20 cellular contexts compared by ENCODE assay signal in genomic region chr12:18837025-18837424, GRCh38.
DNase-seq lines count a peak whose midpoint lies in the region; ATAC-seq, FAIRE-seq and TF ChIP-seq lines count a peak whose summit lies in the region.
"Had no signal": no experiment of that assay in that cellular context is flagged by ENCODE, and none has a peak within 500 bp of the region (broad histone marks: within the 10 kb centered on the region; RNA-seq: fewer than 3 reads in every experiment).

No MANE protein-coding gene starts in this region.

- 15% methylated on average over 4 of the region's 4 CpGs for WGBS in mesenchymal stem cell
- 82% methylated on average over 4 of the region's 4 CpGs for WGBS in right lobe of liver (ENCODE audit: insufficient coverage, low coverage, low lambda C conversion rate, missing lambda C conversion rate)

- no peak overlapping the region for H2BK5ac ChIP-seq in mesenchymal stem cell (ENCODE audit: low read depth, low read length, poor library complexity, severe bottlenecking)

- H3K9ac ChIP-seq in mesenchymal stem cell (ENCODE audit: low read length): no peak overlapping the region

- no peak overlapping the region for H3K4ac ChIP-seq in mesenchymal stem cell (ENCODE audit: low read depth in 1 of 2, low read length in 2 of 2)

- TF ChIP-seq CTCF in D721Med (IDR thresholded peaks at IDR 0.05; ENCODE audit: insufficient read depth, missing control alignments) (no peak), right lobe of liver (IDR thresholded peaks at IDR 0.05) (no peak)

- H2AK5ac ChIP-seq in mesenchymal stem cell (ENCODE audit: low read length, severe bottlenecking): no peak overlapping the region

- FAIRE-seq in D721Med (lab: Jason Lieb, UNC): peak; percentile 48
- FAIRE-seq in endometrium (lab: Jason Lieb, UNC): peak; percentile 94
- FAIRE-seq: GM12878 had no signal

- H2BK120ac ChIP-seq in mesenchymal stem cell (ENCODE audit: low read depth, low read length): no peak overlapping the region

- H3K27me3 ChIP-seq in mesenchymal stem cell (ENCODE audit: control insufficient read depth in 1 of 2, insufficient read depth in 1 of 2, low read length in 2 of 2) (no peaks in the 10 kb centered on the region), right lobe of liver (no peaks in the 10 kb centered on the region)

- intact Hi-C loops in right lobe of liver (cut with DNase I): no loop called here

- H3K23ac ChIP-seq in mesenchymal stem cell (ENCODE audit: low read length in 2 of 2): no peak overlapping the region

- H3K36me3 ChIP-seq in mesenchymal stem cell (ENCODE audit: control insufficient read depth in 1 of 2, insufficient read depth in 2 of 2, low read depth in 1 of 2, low read length in 2 of 2) (no peaks in the 10 kb centered on the region), right lobe of liver (no peaks in the 10 kb centered on the region)

- no peak overlapping the region for H3K18ac ChIP-seq in mesenchymal stem cell (ENCODE audit: low read depth in 1 of 2, low read length in 2 of 2)

- in situ Hi-C loops in ACHN (cut with HindIII; ENCODE audit: low pct_ligation_motif_present, low pct_unique_long_range_greater_than_20kb, low sequenced_read_pairs): no loop called here

- H3K4me3 ChIP-seq in mesenchymal stem cell (ENCODE audit: insufficient read depth in 1 of 2, low read depth in 1 of 2, low read length in 2 of 2): no peak overlapping the region
- H3K4me3 ChIP-seq in right lobe of liver: no peak overlapping the region
- H3K4me3 ChIP-seq: GM12878 had no signal

- no peak overlapping the region for H3K27ac ChIP-seq in mesenchymal stem cell (ENCODE audit: low read length, poor library complexity, severe bottlenecking)
- no peak overlapping the region for H3K27ac ChIP-seq in right lobe of liver

- H3K9me3 ChIP-seq in mesenchymal stem cell (ENCODE audit: control insufficient read depth, low read length): peaks cover 3% of the 10 kb centered on the region
- no peaks in the 10 kb centered on the region for H3K9me3 ChIP-seq in right lobe of liver

- H2BK15ac ChIP-seq in mesenchymal stem cell (ENCODE audit: low read depth, poor library complexity, severe bottlenecking): no peak overlapping the region

- no peaks in the 10 kb centered on the region for H3K79me1 ChIP-seq in mesenchymal stem cell (replicated peaks; ENCODE audit: low read length, poor library complexity, severe bottlenecking)

- no peak overlapping the region for H3K4me2 ChIP-seq in mesenchymal stem cell (ENCODE audit: low read length, poor library complexity, severe bottlenecking)

- no peak overlapping the region for H2BK12ac ChIP-seq in mesenchymal stem cell (ENCODE audit: low read length in 2 of 2)

- no peak overlapping the region for H2AFZ ChIP-seq in mesenchymal stem cell (ENCODE audit: low read depth, low read length)

- no peak for TF ChIP-seq POLR2A in right lobe of liver (IDR thresholded peaks at IDR 0.05)

- no peak overlapping the region for H3K14ac ChIP-seq in mesenchymal stem cell (ENCODE audit: low read length in 2 of 2)

- H3K4me1 ChIP-seq in mesenchymal stem cell (ENCODE audit: control insufficient read depth, insufficient read depth, low read depth, low read length): no peaks in the 10 kb centered on the region
- no peaks in the 10 kb centered on the region for H3K4me1 ChIP-seq in right lobe of liver

- ATAC-seq in right lobe of liver (no peak), HG03439 (IDR thresholded peaks at IDR 0.05; ENCODE audit: unreplicated experiment) (no peak)
- ATAC-seq: activated CD8-positive, alpha-beta T cell treated with anti-CD3 and anti-CD28 coated beads for 36 hours; activated naive CD4-positive, alpha-beta T cell treated with anti-CD3 and anti-CD28 coated beads, Interleukin-2, amount 50 U/mL, for 72 hours; activated T-cell treated with anti-CD3 and anti-CD28 coated beads, Interleukin-2, amount 50 U/mL, for 4 hours; GM12878; HCT116 had no signal

- H4K8ac ChIP-seq in mesenchymal stem cell (ENCODE audit: low read length): no peak overlapping the region

- H4K91ac ChIP-seq in mesenchymal stem cell (ENCODE audit: low read length): no peak overlapping the region

- no peak for DNase-seq in D721Med (ENCODE audit: insufficient read length, low spot score)
- DNase-seq in NCI-H1694 treated with DMSO at 0.1 percent for 48 hours (lab: John Stamatoyannopoulos, UW): peak; percentile 28
- peak; percentile 91 for DNase-seq in mesenchymal stem cell
- no peak for DNase-seq in right lobe of liver
- no peak for DNase-seq in ACHN
- no peak for DNase-seq in HuH-7.5 (ENCODE audit: low spot score)
- DNase-seq: activated CD8-positive, alpha-beta T cell treated with anti-CD3 and anti-CD28 coated beads for 36 hours; activated T-cell treated with anti-CD3 and anti-CD28 coated beads, Interleukin-2, amount 50 U/mL, for 4 hours; cortex of kidney; GF-D8; mesendoderm; NCI-H1048; Right ventricle myocardium superior; stimulated activated CD4-positive, alpha-beta T cell treated with anti-CD3 and anti-CD28 coated beads, Interleukin-4, amount 100 ng/mL, for 4 hours; substantia nigra had no signal

Comparison
In these comparisons a context has a peak if more than half of its experiments do, and no peak if none do; other contexts are left out.
1. DNase-seq: peak in NCI-H1694 treated with DMSO at 0.1 percent for 48 hours (single experiment) and mesenchymal stem cell (single experiment); none in D721Med (single experiment), right lobe of liver (0 of 3), ACHN (single experiment) and HuH-7.5 (single experiment).